In the genomic region with DNA sequence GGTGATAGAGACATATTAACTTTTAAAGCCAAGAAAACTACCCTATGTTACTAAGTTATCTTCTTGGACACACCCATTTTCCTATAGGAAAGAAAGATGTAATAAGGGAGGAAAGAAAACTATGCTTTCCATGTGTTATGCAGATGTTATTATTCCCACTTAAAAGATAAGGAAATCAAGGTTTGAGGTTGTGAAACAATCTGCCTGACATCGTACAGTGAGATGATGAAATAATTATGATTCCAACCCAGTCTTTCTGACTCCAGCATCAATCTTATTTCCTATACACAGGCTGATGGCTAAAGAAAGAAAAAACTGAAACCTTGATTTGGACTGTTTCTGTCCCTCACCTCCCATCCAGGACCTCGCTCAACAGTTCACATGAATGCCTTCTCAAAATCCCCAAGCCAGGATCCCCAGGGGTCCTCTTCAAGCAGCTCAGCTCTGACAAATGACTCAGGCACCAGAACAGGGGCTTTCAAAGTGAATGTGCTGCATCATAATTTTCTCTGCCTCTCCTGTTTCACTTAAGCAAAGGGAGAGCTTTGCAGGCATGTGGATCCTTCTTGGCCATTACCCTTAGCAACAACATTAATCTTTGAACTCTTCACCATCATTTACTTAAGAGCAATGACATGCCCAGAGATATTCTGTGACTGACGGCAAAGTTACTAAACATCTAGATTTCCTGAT, we compare ENCODE assay signal across 13 cellular contexts. TPM values are rescaled to one million over a fixed set of nuclear protein-coding genes. Genes with fewer than 3 reads are reported as not detected.
DNase-seq lines count a peak whose midpoint lies in the region; ATAC-seq and TF ChIP-seq lines count a peak whose summit lies in the region.
"Had no signal": no experiment of that assay in that cellular context is flagged by ENCODE, and none has a peak within 500 bp of the region (broad histone marks: within the 10 kb centered on the region; RNA-seq: fewer than 3 reads in every experiment).

No MANE protein-coding gene starts in this region.

- TF ChIP-seq POLR2A in stomach (IDR thresholded peaks at IDR 0.05) = no peak

- DNase-seq in RPMI7951 (ENCODE audit: low read depth) (peak; percentile 58), fibroblast of peridontal ligament (ENCODE audit: extremely low read depth) (peak; percentile 79), stomach (no peak)
- DNase-seq in effector memory CD8-positive, alpha-beta T cell = no peak
- DNase-seq in CD4-positive, alpha-beta memory T cell = no peak
- DNase-seq: activated B cell treated with CpG ODN at 0.5 μM for 24 hours; activated T-cell treated with anti-CD3 and anti-CD28 coated beads, Interleukin-2, amount 50 U/mL, for 48 hours; DMS79 treated with DMSO at 0.1 percent for 48 hours; Kasumi-1; stimulated activated naive B cell treated with anti-CD40 and anti-IgM and Interleukin-4, amounts not matched to agents 10 μg/mL and 1 μg/mL and 100 μg/mL, for 72 hours had no signal

- WGBS in stomach, 5 donors = 50 to 63% (median 57%) methylated on average over 3 of the region's 3 CpGs

- H3K9me3 ChIP-seq in HEK293 (ENCODE audit: control insufficient read depth, insufficient read depth, low read depth, low read length) = no peaks in the 10 kb centered on the region
- no peaks in the 10 kb centered on the region for H3K9me3 ChIP-seq in stomach
- H3K9me3 ChIP-seq in CD4-positive, alpha-beta memory T cell (ENCODE audit: control insufficient read depth in 1 of 2, low read length in 2 of 2) = no peaks in the 10 kb centered on the region

- H3K36me3 Mint-ChIP-seq in effector memory CD8-positive, alpha-beta T cell (ENCODE audit: insufficient read depth) = no peaks in the 10 kb centered on the region
- H3K36me3 Mint-ChIP-seq in CD4-positive, alpha-beta memory T cell = no peaks in the 10 kb centered on the region
- H3K36me3 Mint-ChIP-seq: stimulated activated naive B cell treated with anti-CD40 and anti-IgM and Interleukin-4, amounts not matched to agents 10 μg/mL and 1 μg/mL and 100 μg/mL, for 72 hours had no signal

- TF ChIP-seq CTCF in HEK293 (tag by site-specific recombination; IDR thresholded peaks at IDR 0.05) = no peak
- no peak for TF ChIP-seq CTCF in stomach (IDR thresholded peaks at IDR 0.05)

- POLR2A ChIA-PET in HEK293 (lab: Yijun Ruan, JAX) = no interaction called here
- POLR2A ChIA-PET in CD4-positive, alpha-beta memory T cell (lab: Charles Lee; ENCODE audit: partially characterized antibody) = no interaction called here

- CTCF ChIA-PET in HEK293 (lab: Yijun Ruan, JAX) = interaction anchor here (0.7 to 1.0 kb wide), 6 partner anchors 100 to 1515 kb away, joined by 3 to 4 read pairs (median 3); no protein-coding TSS in a partner anchor
- CTCF ChIA-PET in CD4-positive, alpha-beta memory T cell (lab: Charles Lee; ENCODE audit: partially characterized antibody) = interaction anchor here (0.6 to 2.2 kb wide), 6 partner anchors 10 to 1280 kb away, joined by 3 to 15 read pairs (median 3); no protein-coding TSS in a partner anchor

- no peaks in the 10 kb centered on the region for H3K27me3 ChIP-seq in stomach
- H3K27me3 ChIP-seq in CD4-positive, alpha-beta memory T cell (ENCODE audit: insufficient read depth, low read length) = peaks cover 10% of the 10 kb centered on the region

- H3K4me3 ChIP-seq in HEK293 (ENCODE audit: low read depth, low read length) = no peak overlapping the region
- H3K4me3 ChIP-seq in stomach = no peak overlapping the region
- H3K4me3 ChIP-seq in CD4-positive, alpha-beta memory T cell (ENCODE audit: low read length in 2 of 2) = no peak overlapping the region

- H3K27ac ChIP-seq in HEK293 (ENCODE audit: extremely low read depth, low read depth, low read length) = no peak overlapping the region
- H3K27ac ChIP-seq in stomach = peak overlapping the region in 3 of 5 donors; percentile 18 to 53 (median 30)
- H3K27ac ChIP-seq in CD4-positive, alpha-beta memory T cell (ENCODE audit: low read depth, low read length) = no peak overlapping the region

- H3K36me3 ChIP-seq in HEK293 (ENCODE audit: control insufficient read depth in 2 of 2, insufficient read depth in 1 of 2, low read length in 2 of 2) (no peaks in the 10 kb centered on the region), stomach (no peaks in the 10 kb centered on the region)
- no peaks in the 10 kb centered on the region for H3K36me3 ChIP-seq in CD4-positive, alpha-beta memory T cell (ENCODE audit: insufficient read depth, low read length)

- no peaks in the 10 kb centered on the region for H3K4me1 Mint-ChIP-seq in effector memory CD8-positive, alpha-beta T cell (ENCODE audit: low read depth in 2 of 2)
- peaks cover 0 to 4% (median under 1%) of the 10 kb centered on the region in 4 donors for H3K4me1 Mint-ChIP-seq in CD4-positive, alpha-beta memory T cell
- H3K4me1 Mint-ChIP-seq: activated B cell treated with CpG ODN at 0.5 μM for 24 hours had no signal

- no peak overlapping the region for H3K27ac Mint-ChIP-seq in effector memory CD8-positive, alpha-beta T cell
- no peak overlapping the region for H3K27ac Mint-ChIP-seq in CD4-positive, alpha-beta memory T cell
- H3K27ac Mint-ChIP-seq: activated B cell treated with CpG ODN at 0.5 μM for 24 hours; stimulated activated naive B cell treated with anti-CD40 and anti-IgM and Interleukin-4, amounts not matched to agents 10 μg/mL and 1 μg/mL and 100 μg/mL, for 72 hours had no signal

- H3K9me3 Mint-ChIP-seq in effector memory CD8-positive, alpha-beta T cell = no peaks in the 10 kb centered on the region
- H3K9me3 Mint-ChIP-seq in CD4-positive, alpha-beta memory T cell = no peaks in the 10 kb centered on the region
- H3K9me3 Mint-ChIP-seq: activated B cell treated with CpG ODN at 0.5 μM for 24 hours; stimulated activated naive B cell treated with anti-CD40 and anti-IgM and Interleukin-4, amounts not matched to agents 10 μg/mL and 1 μg/mL and 100 μg/mL, for 72 hours had no signal

- no peak overlapping the region for H3K4me3 Mint-ChIP-seq in effector memory CD8-positive, alpha-beta T cell
- no peak overlapping the region for H3K4me3 Mint-ChIP-seq in CD4-positive, alpha-beta memory T cell
- H3K4me3 Mint-ChIP-seq: activated B cell treated with CpG ODN at 0.5 μM for 24 hours; stimulated activated naive B cell treated with anti-CD40 and anti-IgM and Interleukin-4, amounts not matched to agents 10 μg/mL and 1 μg/mL and 100 μg/mL, for 72 hours had no signal

- intact Hi-C loops in stomach (cut with DNase I; ENCODE audit: low total_unique reads) = loop anchor here (10.0 kb wide), 2 partner anchors 569 to 1279 kb away; no protein-coding TSS in a partner anchor
- intact Hi-C loops in CD4-positive, alpha-beta memory T cell (cut with micrococcal nuclease) = no loop called here

- no peak for TF ChIP-seq EP300 in stomach (IDR thresholded peaks at IDR 0.05)

- ATAC-seq in GM21576 (IDR thresholded peaks at IDR 0.05; ENCODE audit: unreplicated experiment) = no peak
- no peak for ATAC-seq in effector memory CD8-positive, alpha-beta T cell (replicated peaks)
- ATAC-seq: Panc1; stimulated activated naive B cell treated with anti-CD40 and anti-IgM and Interleukin-4, amounts not matched to agents 10 μg/mL and 1 μg/mL and 100 μg/mL, for 72 hours had no signal

- H3K27me3 Mint-ChIP-seq in effector memory CD8-positive, alpha-beta T cell = peaks cover 21 to 37% of the 10 kb centered on the region in 2 donors
- peaks cover 0 to 8% of the 10 kb centered on the region in 2 donors for H3K27me3 Mint-ChIP-seq in CD4-positive, alpha-beta memory T cell

- peaks cover 11% of the 10 kb centered on the region; the same call in 1 of the 2 replicates for H3K4me1 ChIP-seq in HEK293 (ENCODE audit: control insufficient read depth, insufficient read depth, low read length)
- H3K4me1 ChIP-seq in stomach = peaks cover 0 to 7% (median 2%) of the 10 kb centered on the region in 4 donors
- H3K4me1 ChIP-seq in CD4-positive, alpha-beta memory T cell (ENCODE audit: insufficient read depth, low read length) = no peaks in the 10 kb centered on the region

TF ChIP-seq in HEK293, 187 proteins besides CTCF, POLR2A, EP300 and RAD21 (continues in another document):
- TF ChIP-seq ZNF843 (tag by site-specific recombination; IDR thresholded peaks at IDR 0.05) (no peak), SCRT2 (tag by site-specific recombination; IDR thresholded peaks at IDR 0.05) (0 out of 2 replicates have a peak, but pooled peaks have one; percentile 19), GLIS1 (tag by site-specific recombination; IDR thresholded peaks at IDR 0.05) (0 out of 2 replicates have a peak, but pooled peaks have one; percentile 6), ZNF335 (tag by site-specific recombination; conservative IDR thresholded peaks at IDR 0.05) (peak; percentile 82), ZNF660 (tag by site-specific recombination; IDR thresholded peaks at IDR 0.05) (0 out of 2 replicates have a peak, but pooled peaks have one; percentile 50), MZF1 (tag by site-specific recombination; IDR thresholded peaks at IDR 0.05; ENCODE audit: borderline replicate concordance) (peak; percentile 92), ZNF791 (tag by site-specific recombination; IDR thresholded peaks at IDR 0.05) (no peak), ZNF629 (tag by site-specific recombination; IDR thresholded peaks at IDR 0.05) (0 out of 2 replicates have a peak, but pooled peaks have one; percentile 11), ZNF202 (tag by site-specific recombination; IDR thresholded peaks at IDR 0.05; ENCODE audit: borderline replicate concordance) (no peak)

RNA-seq across cellular contexts. Expression of a gene that starts 12.4 kb away (rescaled TPM):
- 414 and 460 TPM in 2 replicates for total RNA-seq in RPMI7951 (2014; rRNA removed; shearing (Covaris generic))
- 100 to 1,000 TPM in 3 of 5 donors, 10 to 100 TPM in 2; 63.6 to 455 (median 101) TPM for total RNA-seq in stomach
- polyA plus RNA-seq in stomach = 100 to 1,000 TPM in 2 of 3 donors, 10 to 100 TPM in 1; 91.2 to 158 (median 126) TPM
- 10 to 100 TPM; 76.0 to 91.2 TPM for total RNA-seq in CD4-positive, alpha-beta memory T cell
- polyA plus RNA-seq in CD4-positive, alpha-beta memory T cell = 100 to 1,000 TPM; 190 to 245 TPM

RNA-seq across cellular contexts. Expression of a gene that starts 54.7 kb away (rescaled TPM):
- total RNA-seq in RPMI7951 (2014; rRNA removed; shearing (Covaris generic)) = 26.8 and 34.5 TPM in 2 replicates
- 10 to 100 TPM in 4 of 5 donors, 1 to 10 TPM in 1; 9.8 to 36.2 (median 10.6) TPM for total RNA-seq in stomach
- 1 to 10 TPM in 1 of 3 donors, under 1 TPM in 2; 0.61 to 1.8 (median 0.62) TPM for polyA plus RNA-seq in stomach
- total RNA-seq in CD4-positive, alpha-beta memory T cell = 10 to 100 TPM; 14.4 to 15.3 TPM
- 1 to 10 TPM; 3.0 to 8.1 TPM for polyA plus RNA-seq in CD4-positive, alpha-beta memory T cell

Comparison
In these comparisons a context has a peak if more than half of its experiments do, and no peak if none do; other contexts are left out.
1. H3K27ac ChIP-seq: peak in stomach (3 of 5); none in HEK293 (single experiment) and CD4-positive, alpha-beta memory T cell (single experiment).
2. DNase-seq: peak in RPMI7951 (single experiment) and fibroblast of peridontal ligament (single experiment); none in stomach (single experiment), effector memory CD8-positive, alpha-beta T cell (0 of 3) and CD4-positive, alpha-beta memory T cell (0 of 5).